Comparison of ENCODE assay signal across 1 cellular context in genomic region chr1:39694026-39694425, GRCh38.
A peak's percentile ranks its signal among the peaks of the same experiment; 100 is the strongest.
TF ChIP-seq lines count a peak whose summit lies in the region.

No MANE protein-coding gene starts in this region.

TF ChIP-seq in K562, 482 proteins besides CTCF, POLR2A, EP300 and RAD21:
- TF ChIP-seq DIDO1 (tag; IDR thresholded peaks at IDR 0.05; ENCODE audit: low read depth) (no peak), PKNOX1 (IDR thresholded peaks at IDR 0.05) (0 out of 2 replicates have a peak, but pooled peaks have one; percentile 24), FOXA3 (CRISPR knock-in tag; conservative IDR thresholded peaks at IDR 0.05 in 1 of 2, IDR thresholded peaks at IDR 0.05 in 1 of 2) (no peak)
